ENCODE assay signal across 16 cellular contexts in genomic region chr3:176075491-176075890, GRCh38.
A peak's percentile ranks its signal among the peaks of the same experiment; 100 is the strongest.
DNase-seq lines count a peak whose midpoint lies in the region; ATAC-seq and TF ChIP-seq lines count a peak whose summit lies in the region.
"Had no signal": no experiment of that assay in that cellular context is flagged by ENCODE, and none has a peak within 500 bp of the region (broad histone marks: within the 10 kb centered on the region; RNA-seq: fewer than 3 reads in every experiment).

No MANE protein-coding gene starts in this region.

- H3K27ac Mint-ChIP-seq in activated naive CD4-positive, alpha-beta T cell treated with anti-CD3 and anti-CD28 coated beads, Interleukin-2, amount 10 ng/mL, durations not matched to agents 7 days and 5 days, result no peak overlapping the region
- H3K27ac Mint-ChIP-seq: CD4-positive, alpha-beta T cell; GM23338 had no signal

- H3K9me3 Mint-ChIP-seq in activated naive CD4-positive, alpha-beta T cell treated with anti-CD3 and anti-CD28 coated beads, Interleukin-2, amount 10 ng/mL, durations not matched to agents 7 days and 5 days, result peaks cover 11% of the 10 kb centered on the region
- H3K9me3 Mint-ChIP-seq: GM23338 had no signal

- intact Hi-C loops in sciatic nerve (cut with DNase I), result no loop called here

- H3K4me1 Mint-ChIP-seq in activated naive CD4-positive, alpha-beta T cell treated with anti-CD3 and anti-CD28 coated beads, Interleukin-2, amount 10 ng/mL, durations not matched to agents 7 days and 5 days, result no peaks in the 10 kb centered on the region
- H3K4me1 Mint-ChIP-seq: GM23338 had no signal

- no peak for TF ChIP-seq CTCF in fibroblast of villous mesenchyme (IDR thresholded peaks at IDR 0.05; ENCODE audit: insufficient read depth, low read depth, low read length)

- DNase-seq in EH (ENCODE audit: low read depth) (peak; percentile 55), NCI-H1105 (lab: John Stamatoyannopoulos, UW) (peak; percentile 16), dedifferentiated amniotic fluid mesenchymal stem cell (ENCODE audit: extremely low spot score) (peak; percentile 14), fibroblast of villous mesenchyme (ENCODE audit: low read depth) (peak; percentile 1), amygdala (lab: John Stamatoyannopoulos, UW) (no peak), sciatic nerve (ENCODE audit: low spot score) (no peak)
- DNase-seq in activated naive CD4-positive, alpha-beta T cell treated with anti-CD3 and anti-CD28 coated beads, Interleukin-2, amount 10 ng/mL, durations not matched to agents 7 days and 5 days, result no peak
- DNase-seq: AML-193; Caco-2; CD4-positive, alpha-beta T cell; GDM1; H7 had no signal

- ATAC-seq in GM19395 (IDR thresholded peaks at IDR 0.05; ENCODE audit: unreplicated experiment) (no peak), sciatic nerve (no peak)
- ATAC-seq: A549, GM23338, HepG2 had no signal

- H3K36me3 Mint-ChIP-seq in activated naive CD4-positive, alpha-beta T cell treated with anti-CD3 and anti-CD28 coated beads, Interleukin-2, amount 10 ng/mL, durations not matched to agents 7 days and 5 days, result no peaks in the 10 kb centered on the region

- H3K4me3 Mint-ChIP-seq in activated naive CD4-positive, alpha-beta T cell treated with anti-CD3 and anti-CD28 coated beads, Interleukin-2, amount 10 ng/mL, durations not matched to agents 7 days and 5 days, result no peak overlapping the region
- H3K4me3 Mint-ChIP-seq: CD4-positive, alpha-beta T cell; GM23338 had no signal

- no peaks in the 10 kb centered on the region for H3K27me3 Mint-ChIP-seq in activated naive CD4-positive, alpha-beta T cell treated with anti-CD3 and anti-CD28 coated beads, Interleukin-2, amount 10 ng/mL, durations not matched to agents 7 days and 5 days
- H3K27me3 Mint-ChIP-seq: CD4-positive, alpha-beta T cell had no signal

- no peak overlapping the region for H3K4me3 ChIP-seq in fibroblast of villous mesenchyme (ENCODE audit: low read depth, low read length)
- H3K4me3 ChIP-seq: A549, GM23338 had no signal

- CTCF ChIA-PET in activated naive CD4-positive, alpha-beta T cell treated with anti-CD3 and anti-CD28 coated beads, Interleukin-2, amount 10 ng/mL, durations not matched to agents 7 days and 5 days (lab: Charles Lee), result no interaction called here

Comparison
In these comparisons a context has a peak if more than half of its experiments do, and no peak if none do; other contexts are left out.
1. DNase-seq: peak in EH (single experiment), NCI-H1105 (single experiment), dedifferentiated amniotic fluid mesenchymal stem cell (single experiment) and fibroblast of villous mesenchyme (single experiment); none in amygdala (0 of 56), activated naive CD4-positive, alpha-beta T cell treated with anti-CD3 and anti-CD28 coated beads, Interleukin-2, amount 10 ng/mL, durations not matched to agents 7 days and 5 days (single experiment) and sciatic nerve (single experiment).